8 cellular contexts compared by ENCODE assay signal in genomic region chr10:130301026-130301892, GRCh38.
DNase-seq lines count a peak whose midpoint lies in the region; ATAC-seq lines count a peak whose summit lies in the region.

No MANE protein-coding gene starts in this region.

- peak; percentile 79 for ATAC-seq in GM18909 (IDR thresholded peaks at IDR 0.05; ENCODE audit: poor library complexity, unreplicated experiment)
- ATAC-seq in left colon = peak; percentile 75
- no peak for ATAC-seq in GM19324 (IDR thresholded peaks at IDR 0.05; ENCODE audit: low FRiP score, unreplicated experiment)
- no peak for ATAC-seq in HG03521 (IDR thresholded peaks at IDR 0.05; ENCODE audit: unreplicated experiment)

- intact Hi-C loops in left colon (cut with DNase I, micrococcal nuclease) = no loop called here

- peak; percentile 39 for DNase-seq in NCI-H146 treated with DMSO at 0.1 percent for 48 hours (lab: John Stamatoyannopoulos, UW; ENCODE audit: unreplicated experiment)
- peak; percentile 59 for DNase-seq in activated effector memory CD4-positive, alpha-beta T cell treated with Interleukin-2 at 50 U/mL for 16 hours
- peak in 1 of 2 donors; percentile 22 for DNase-seq in left colon
- peak; percentile 4 to 47 for DNase-seq in stimulated activated CD8-positive, alpha-beta memory T cell treated with anti-CD3 and anti-CD28 coated beads, Interleukin-4, amount 100 ng/mL, for 4 hours (ENCODE audit: low read depth in 2 of 2, low spot score in 1 of 2)
- DNase-seq in NCI-H226 = no peak

Comparison
In these comparisons a context has a peak if more than half of its experiments do, and no peak if none do; other contexts are left out.
1. ATAC-seq: peak in GM18909 (single experiment) and left colon (single experiment); none in GM19324 (single experiment) and HG03521 (single experiment).